Comparison of ENCODE assay signal across 8 cellular contexts in the genomic region with DNA sequence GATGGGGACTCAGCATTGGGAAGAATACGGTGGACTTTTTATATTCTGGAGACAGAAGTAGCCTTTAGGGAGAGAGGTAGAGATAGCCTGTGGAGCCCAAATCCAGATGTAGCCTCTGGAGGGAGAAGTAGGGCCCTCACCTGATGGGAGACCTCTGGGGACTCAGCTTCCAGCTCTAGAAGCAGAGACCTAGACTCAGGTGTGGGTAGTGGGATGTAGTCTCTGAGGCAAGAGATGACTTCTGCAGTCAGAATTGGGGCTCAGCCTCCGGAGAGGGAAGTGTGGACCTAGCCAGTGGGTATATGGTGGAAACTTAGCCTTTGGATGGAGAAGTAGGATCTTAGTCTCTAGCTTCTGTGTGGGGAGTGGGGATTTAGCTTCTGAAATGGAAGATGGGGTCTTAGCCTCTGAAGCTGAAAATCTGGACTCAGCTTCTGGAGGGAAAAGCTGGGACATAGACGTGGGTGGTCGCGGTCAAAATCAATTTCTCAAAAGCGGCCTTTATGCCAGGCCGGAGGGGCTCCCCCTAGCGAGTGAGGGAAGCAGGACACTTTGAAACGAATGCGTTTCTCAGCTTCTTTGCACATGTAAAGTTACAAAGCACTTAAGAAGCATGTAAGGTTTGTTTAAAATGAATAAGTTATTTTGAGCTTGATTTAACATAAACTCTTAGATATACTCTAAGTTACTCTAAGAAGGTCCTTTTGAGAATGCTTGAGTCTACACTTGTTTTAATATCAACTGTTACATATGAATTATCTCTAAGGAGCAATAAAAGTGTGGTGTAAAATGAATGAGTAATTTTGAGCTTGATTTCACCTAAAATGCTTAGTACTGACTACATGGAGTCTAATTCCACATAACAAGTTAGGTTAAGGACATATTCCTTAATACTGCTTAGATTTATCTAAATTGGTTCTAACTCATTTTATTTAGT. TPM values are rescaled to one million over a fixed set of nuclear protein-coding genes. Genes with fewer than 3 reads are reported as not detected.
DNase-seq lines count a peak whose midpoint lies in the region; ATAC-seq and TF ChIP-seq lines count a peak whose summit lies in the region.

No MANE protein-coding gene starts in this region.

- POLR2A ChIA-PET in Panc1 (lab: Charles Lee): interaction anchor here (0.6 kb wide), 1 partner anchor 157 kb away, joined by 11 read pairs; no protein-coding TSS in a partner anchor

- H3K27me3 ChIP-seq in Panc1 (ENCODE audit: control insufficient read depth, insufficient read depth, low read length) (no peaks in the 10 kb centered on the region), right atrium auricular region (no peaks in the 10 kb centered on the region)

- no peak for ATAC-seq in Panc1
- ATAC-seq in GM19035 (IDR thresholded peaks at IDR 0.05; ENCODE audit: unreplicated experiment): no peak

- no peaks in the 10 kb centered on the region for H3K4me1 ChIP-seq in Panc1 (ENCODE audit: control insufficient read depth, insufficient read depth, low read length)
- H3K4me1 ChIP-seq in right atrium auricular region: peaks cover 0 to 13% of the 10 kb centered on the region in 2 donors

- intact Hi-C loops in Panc1 (cut with micrococcal nuclease; ENCODE audit: unreplicated experiment): no loop called here

- BruUV-seq in Panc1 (replicated peaks; lab: Mats Ljungman, UMichigan): no TSS peak

- TF ChIP-seq CTCF in Panc1 (IDR thresholded peaks at IDR 0.05) (peak; percentile 96), right atrium auricular region (IDR thresholded peaks at IDR 0.05) (peak; percentile 82 to 87)

- H3K4me3 ChIP-seq in Panc1 (ENCODE audit: low read depth in 2 of 2, low read length in 2 of 2) (no peak overlapping the region), right atrium auricular region (no peak overlapping the region)

- peak; percentile 25 to 36 for DNase-seq in AML-193 (lab: John Stamatoyannopoulos, UW)
- DNase-seq in GM19240 (ENCODE audit: insufficient read length, low spot score): peak; percentile 17
- DNase-seq in Panc1 (ENCODE audit: low read depth, low spot score): no peak
- DNase-seq in activated naive CD4-positive, alpha-beta T cell treated with anti-CD3 and anti-CD28 coated beads, Interleukin-2, amount 50 U/mL, for 16 hours: peak; percentile 58
- no peak for DNase-seq in right atrium auricular region (ENCODE audit: low spot score)
- peak in 2 of 3 donors; percentile 47 to 48 for DNase-seq in stimulated activated CD4-positive, alpha-beta T cell treated with anti-CD3 and anti-CD28 coated beads, Interleukin-12 subunit alpha, Interleukin-12 subunit beta, amount 100 ng/mL, for 48 hours (ENCODE audit: low read depth in 2 of 3, low spot score in 1 of 3)
- no peak for DNase-seq in NCI-H1436 treated with DMSO at 0.1 percent for 48 hours (lab: John Stamatoyannopoulos, UW)

- H3K36me3 ChIP-seq in Panc1 (ENCODE audit: control insufficient read depth, insufficient read depth, low read length) (no peaks in the 10 kb centered on the region), right atrium auricular region (no peaks in the 10 kb centered on the region)

- CTCF ChIA-PET in Panc1 (lab: Charles Lee): interaction anchor here (0.6 to 1.6 kb wide), 6 partner anchors 11 to 114 kb away, joined by 3 to 5 read pairs (median 4); no protein-coding TSS in a partner anchor

- H3K9me3 ChIP-seq in Panc1 (ENCODE audit: control insufficient read depth, insufficient read depth, low read depth, low read length) (no peaks in the 10 kb centered on the region), right atrium auricular region (no peaks in the 10 kb centered on the region)

- H3K27ac ChIP-seq in Panc1 (ENCODE audit: low read length): no peak overlapping the region
- H3K27ac ChIP-seq in right atrium auricular region: no peak overlapping the region

- in situ Hi-C loops in Panc1 (cut with HindIII; ENCODE audit: low pct_unique_long_range_greater_than_20kb, low sequenced_read_pairs): no loop called here

RNA-seq across cellular contexts. Expression of gene ZNF343, which starts 12.9 kb away (rescaled TPM):
- total RNA-seq in Panc1 (2021; ENCODE audit: unreplicated experiment) (13.4 TPM), right atrium auricular region (1 to 10 TPM; 5.1 TPM)
- polyA plus RNA-seq in Panc1 (2012; ENCODE audit: insufficient read length): 4.7 TPM

RNA-seq across cellular contexts. Expression of gene TMC2, which starts 14.7 kb away (rescaled TPM):
- total RNA-seq in Panc1 (2021; ENCODE audit: unreplicated experiment): not detected
- not detected for polyA plus RNA-seq in Panc1 (2012; ENCODE audit: insufficient read length)
- not detected for total RNA-seq in right atrium auricular region

RNA-seq across cellular contexts. Expression of gene SNRPB, which starts 51.0 kb away (rescaled TPM):
- total RNA-seq in Panc1 (2021; ENCODE audit: unreplicated experiment): 393 TPM
- polyA plus RNA-seq in Panc1 (2012; ENCODE audit: insufficient read length): 285 TPM
- total RNA-seq in right atrium auricular region: 100 to 1,000 TPM in 1 of 2 donors, 10 to 100 TPM in 1; 78.7 to 105 TPM

Comparison
In these comparisons a context has a peak if more than half of its experiments do, and no peak if none do; other contexts are left out.
1. DNase-seq: peak in AML-193 (2 of 2), GM19240 (single experiment), activated naive CD4-positive, alpha-beta T cell treated with anti-CD3 and anti-CD28 coated beads, Interleukin-2, amount 50 U/mL, for 16 hours (single experiment) and stimulated activated CD4-positive, alpha-beta T cell treated with anti-CD3 and anti-CD28 coated beads, Interleukin-12 subunit alpha, Interleukin-12 subunit beta, amount 100 ng/mL, for 48 hours (2 of 3); none in Panc1 (single experiment), right atrium auricular region (single experiment) and NCI-H1436 treated with DMSO at 0.1 percent for 48 hours (single experiment).